ENCODE assay signal across 12 cellular contexts in genomic region chr11:62861564-62862192, GRCh38. TPM values are rescaled to one million over a fixed set of nuclear protein-coding genes. Genes with fewer than 3 reads are reported as not detected.
DNase-seq lines count a peak whose midpoint lies in the region; ATAC-seq and TF ChIP-seq lines count a peak whose summit lies in the region.
"Not testable (repeated sequence)": the region's sequence is repeated elsewhere in the genome, so short reads cannot be mapped to it uniquely, and the experiment has no call there.
"Had no signal": no experiment of that assay in that cellular context is flagged by ENCODE, and none has a peak within 500 bp of the region (broad histone marks: within the 10 kb centered on the region; RNA-seq: fewer than 3 reads in every experiment).

No MANE protein-coding gene starts in this region.

- CTCF ChIA-PET in CD8-positive, alpha-beta memory T cell (lab: Charles Lee) = interaction anchor here (0.7 to 4.4 kb wide), 13 partner anchors 19 to 480 kb away, joined by 3 to 56 read pairs (median 3); partner anchors contain the start of genes C11orf98, CSKMT, HNRNPUL2 and SLC3A2

- H3K27ac Mint-ChIP-seq in CD8-positive, alpha-beta memory T cell = peak overlapping the region in 2 of 8 donors; percentile 36 to 91
- H3K27ac Mint-ChIP-seq in activated T-helper 2 cell treated with anti-CD3 and anti-CD28 coated beads, Interferon-gamma antibody, Interleukin-2, Interleukin-4, amounts not matched to agents 10 μg/mL and 5 μg/mL and 100 μg/mL, durations not matched to agents 14 hours and 24 hours and 36 hours = peak overlapping the region; percentile 65
- H3K27ac Mint-ChIP-seq in glutamatergic neuron (ENCODE audit: unreplicated experiment) (peak overlapping the region; percentile 82), mesothelial cell of epicardium (peak overlapping the region; percentile 71)
- H3K27ac Mint-ChIP-seq in stimulated activated memory B cell treated with anti-CD40 and anti-IgM and Interleukin-4, amounts not matched to agents 10 μg/mL and 1 μg/mL and 100 μg/mL, for 72 hours = peak overlapping the region; percentile 24

- H2AFZ ChIP-seq in OCI-LY1 (ENCODE audit: low read length) = not testable (repeated sequence)

- H3K36me3 ChIP-seq in CD8-positive, alpha-beta memory T cell (ENCODE audit: insufficient read depth, low read length) = not testable (repeated sequence)
- peaks cover 50% of the 10 kb centered on the region for H3K36me3 ChIP-seq in HUES48 (ENCODE audit: control insufficient read depth, insufficient read depth, low read length)
- H3K36me3 ChIP-seq in OCI-LY1 (ENCODE audit: insufficient read depth, low read length) = peaks cover 43% of the 10 kb centered on the region

- H3K36me3 Mint-ChIP-seq in CD8-positive, alpha-beta memory T cell; glutamatergic neuron (ENCODE audit: unreplicated experiment); mesothelial cell of epicardium; stimulated activated memory B cell treated with anti-CD40 and anti-IgM and Interleukin-4, amounts not matched to agents 10 μg/mL and 1 μg/mL and 100 μg/mL, for 72 hours: not testable (repeated sequence)
- peaks cover 22% of the 10 kb centered on the region for H3K36me3 Mint-ChIP-seq in activated T-helper 2 cell treated with anti-CD3 and anti-CD28 coated beads, Interferon-gamma antibody, Interleukin-2, Interleukin-4, amounts not matched to agents 10 μg/mL and 5 μg/mL and 100 μg/mL, durations not matched to agents 14 hours and 24 hours and 36 hours (ENCODE audit: low read depth)

- POLR2A ChIA-PET in CD8-positive, alpha-beta memory T cell (lab: Charles Lee) = interaction anchor here (0.6 to 1.6 kb wide), 4 partner anchors 56 to 192 kb away, joined by 5 to 11 read pairs (median 7); partner anchors contain the start of gene TMEM179B

- not testable (repeated sequence) for DNase-seq in CD8-positive, alpha-beta memory T cell; activated T-helper 2 cell treated with anti-CD3 and anti-CD28 coated beads, Interferon-gamma antibody, Interleukin-2, Interleukin-4, amounts not matched to agents 10 μg/mL and 5 μg/mL and 100 μg/mL, durations not matched to agents 14 hours and 24 hours and 36 hours (ENCODE audit: low spot score); glutamatergic neuron; mesothelial cell of epicardium (ENCODE audit: low spot score in 2 of 2, unreplicated experiment in 2 of 2)

- H3K4me1 ChIP-seq in CD8-positive, alpha-beta memory T cell (ENCODE audit: insufficient read depth, low read length); HUES48 (ENCODE audit: control insufficient read depth, insufficient read depth, low read length): not testable (repeated sequence)
- H3K4me1 ChIP-seq in OCI-LY1 (ENCODE audit: insufficient read depth, low read length, severe bottlenecking) = peaks cover 59% of the 10 kb centered on the region

- intact Hi-C loops in activated T-helper 2 cell treated with anti-CD3 and anti-CD28 coated beads, Interferon-gamma antibody, Interleukin-2, Interleukin-4, amounts not matched to agents 10 μg/mL and 5 μg/mL and 100 μg/mL, durations not matched to agents 14 hours and 24 hours and 36 hours (cut with micrococcal nuclease) = loop anchor here (1.0 kb wide), 1 partner anchor 75 kb away; no protein-coding TSS in a partner anchor

- not testable (repeated sequence) for H3K4me3 Mint-ChIP-seq in CD8-positive, alpha-beta memory T cell; activated T-helper 2 cell treated with anti-CD3 and anti-CD28 coated beads, Interferon-gamma antibody, Interleukin-2, Interleukin-4, amounts not matched to agents 10 μg/mL and 5 μg/mL and 100 μg/mL, durations not matched to agents 14 hours and 24 hours and 36 hours (ENCODE audit: low read depth); mesothelial cell of epicardium; stimulated activated memory B cell treated with anti-CD40 and anti-IgM and Interleukin-4, amounts not matched to agents 10 μg/mL and 1 μg/mL and 100 μg/mL, for 72 hours
- peak overlapping the region; percentile 71 for H3K4me3 Mint-ChIP-seq in glutamatergic neuron (ENCODE audit: unreplicated experiment)

- H3K4me3 ChIP-seq in CD8-positive, alpha-beta memory T cell (ENCODE audit: low read length); HUES48 (ENCODE audit: low read depth, low read length): not testable (repeated sequence)
- H3K4me3 ChIP-seq in OCI-LY1 (ENCODE audit: low read depth, low read length, poor library complexity, severe bottlenecking) = peak overlapping the region; percentile 24

- H3K4me2 ChIP-seq in OCI-LY1 (ENCODE audit: low read length) = peak overlapping the region; percentile 51

- not testable (repeated sequence) for H3K9me3 ChIP-seq in CD8-positive, alpha-beta memory T cell (ENCODE audit: low read length); HUES48 (ENCODE audit: control insufficient read depth, insufficient read depth, low read length); OCI-LY1 (ENCODE audit: low read length)

- peaks cover 3 to 11% (median 11%) of the 10 kb centered on the region in 3 donors for H3K4me1 Mint-ChIP-seq in CD8-positive, alpha-beta memory T cell
- H3K4me1 Mint-ChIP-seq in activated T-helper 2 cell treated with anti-CD3 and anti-CD28 coated beads, Interferon-gamma antibody, Interleukin-2, Interleukin-4, amounts not matched to agents 10 μg/mL and 5 μg/mL and 100 μg/mL, durations not matched to agents 14 hours and 24 hours and 36 hours (ENCODE audit: low read depth) = peaks cover 45% of the 10 kb centered on the region
- peaks cover 33% of the 10 kb centered on the region for H3K4me1 Mint-ChIP-seq in glutamatergic neuron (ENCODE audit: low read depth, unreplicated experiment)
- peaks cover 59% of the 10 kb centered on the region for H3K4me1 Mint-ChIP-seq in mesothelial cell of epicardium
- peaks cover 42% of the 10 kb centered on the region for H3K4me1 Mint-ChIP-seq in stimulated activated memory B cell treated with anti-CD40 and anti-IgM and Interleukin-4, amounts not matched to agents 10 μg/mL and 1 μg/mL and 100 μg/mL, for 72 hours

- H4K20me1 ChIP-seq in OCI-LY1 (ENCODE audit: insufficient read depth, low read length) = not testable (repeated sequence)

- H3K27me3 ChIP-seq in CD8-positive, alpha-beta memory T cell (ENCODE audit: insufficient read depth, low read length, poor library complexity, severe bottlenecking); HUES48 (ENCODE audit: control insufficient read depth, insufficient read depth, low read length); OCI-LY1 (ENCODE audit: insufficient read depth, low read length): not testable (repeated sequence)

- not testable (repeated sequence) for TF ChIP-seq CTCF in OCI-LY1 (IDR thresholded peaks at IDR 0.05; ENCODE audit: low read length); VCaP (conservative IDR thresholded peaks at IDR 0.05); glutamatergic neuron (IDR thresholded peaks at IDR 0.05; ENCODE audit: partially characterized antibody, unreplicated experiment); mesothelial cell of epicardium (IDR thresholded peaks at IDR 0.05; ENCODE audit: unreplicated experiment)

- H3K27ac ChIP-seq in CD8-positive, alpha-beta memory T cell (ENCODE audit: low read depth, low read length) = peak overlapping the region; percentile 38
- H3K27ac ChIP-seq in HUES48 (ENCODE audit: low read depth, low read length) (peak overlapping the region; percentile 73), OCI-LY1 (ENCODE audit: low read depth, low read length, poor library complexity, severe bottlenecking) (peak overlapping the region; percentile 73), VCaP (peak overlapping the region; percentile 96)

- ATAC-seq in stimulated activated memory B cell treated with anti-CD40 and anti-IgM and Interleukin-4, amounts not matched to agents 10 μg/mL and 1 μg/mL and 100 μg/mL, for 72 hours = not testable (repeated sequence)

- peaks cover 63% of the 10 kb centered on the region for H3K79me2 ChIP-seq in OCI-LY1 (ENCODE audit: insufficient read depth, low read length)

- H3F3A ChIP-seq in OCI-LY1 (ENCODE audit: insufficient read depth, low read length) = not testable (repeated sequence)

- H3K9me3 Mint-ChIP-seq in CD8-positive, alpha-beta memory T cell; activated T-helper 2 cell treated with anti-CD3 and anti-CD28 coated beads, Interferon-gamma antibody, Interleukin-2, Interleukin-4, amounts not matched to agents 10 μg/mL and 5 μg/mL and 100 μg/mL, durations not matched to agents 14 hours and 24 hours and 36 hours; glutamatergic neuron (ENCODE audit: unreplicated experiment); mesothelial cell of epicardium; stimulated activated memory B cell treated with anti-CD40 and anti-IgM and Interleukin-4, amounts not matched to agents 10 μg/mL and 1 μg/mL and 100 μg/mL, for 72 hours: not testable (repeated sequence)

- H3K9me2 ChIP-seq in OCI-LY1 (ENCODE audit: low read depth, low read length) = not testable (repeated sequence)

- H3K27me3 Mint-ChIP-seq in CD8-positive, alpha-beta memory T cell; activated T-helper 2 cell treated with anti-CD3 and anti-CD28 coated beads, Interferon-gamma antibody, Interleukin-2, Interleukin-4, amounts not matched to agents 10 μg/mL and 5 μg/mL and 100 μg/mL, durations not matched to agents 14 hours and 24 hours and 36 hours (ENCODE audit: low read depth); glutamatergic neuron (ENCODE audit: unreplicated experiment); mesothelial cell of epicardium (ENCODE audit: low read depth); stimulated activated memory B cell treated with anti-CD40 and anti-IgM and Interleukin-4, amounts not matched to agents 10 μg/mL and 1 μg/mL and 100 μg/mL, for 72 hours: not testable (repeated sequence)

- not testable (repeated sequence) for H3K9ac ChIP-seq in HUES48 (ENCODE audit: low read depth, low read length)
- peak overlapping the region; percentile 23; the same call in 1 of the 2 replicates for H3K9ac ChIP-seq in OCI-LY1 (ENCODE audit: low read length)

RNA-seq across cellular contexts. Expression of gene SLC3A2, which starts 19.0 kb away (rescaled TPM):
- 100 to 1,000 TPM; 426 to 430 TPM for total RNA-seq in CD8-positive, alpha-beta memory T cell
- 180 TPM for polyA plus RNA-seq in CD8-positive, alpha-beta memory T cell
- 245 and 286 TPM in 2 replicates for total RNA-seq in activated T-helper 2 cell treated with anti-CD3 and anti-CD28 coated beads, Interferon-gamma antibody, Interleukin-2, Interleukin-4, amounts not matched to agents 10 μg/mL and 5 μg/mL and 100 μg/mL, durations not matched to agents 14 hours and 24 hours and 36 hours
- total RNA-seq in glutamatergic neuron (ENCODE audit: unreplicated experiment) (221 TPM), mesothelial cell of epicardium (205 to 212 TPM (median 208 TPM) in 3 replicates)

RNA-seq across cellular contexts. Expression of gene WDR74, which starts 22.3 kb away (rescaled TPM):
- total RNA-seq in CD8-positive, alpha-beta memory T cell = 100 to 1,000 TPM; 124 to 131 TPM
- 42.4 TPM for polyA plus RNA-seq in CD8-positive, alpha-beta memory T cell
- 109 and 112 TPM in 2 replicates for total RNA-seq in activated T-helper 2 cell treated with anti-CD3 and anti-CD28 coated beads, Interferon-gamma antibody, Interleukin-2, Interleukin-4, amounts not matched to agents 10 μg/mL and 5 μg/mL and 100 μg/mL, durations not matched to agents 14 hours and 24 hours and 36 hours
- total RNA-seq in glutamatergic neuron (ENCODE audit: unreplicated experiment) (69.0 TPM), mesothelial cell of epicardium (59.3 to 63.7 TPM (median 62.1 TPM) in 3 replicates)

RNA-seq across cellular contexts. Expression of gene TEX54, which starts 29.0 kb away (rescaled TPM):
- under 1 TPM in 1 of 2 experiments, not detected in 1; 0.50 TPM for total RNA-seq in CD8-positive, alpha-beta memory T cell
- 0.66 TPM for polyA plus RNA-seq in CD8-positive, alpha-beta memory T cell
- 1.2 TPM in 1 of 2 replicates, not detected in the other for total RNA-seq in activated T-helper 2 cell treated with anti-CD3 and anti-CD28 coated beads, Interferon-gamma antibody, Interleukin-2, Interleukin-4, amounts not matched to agents 10 μg/mL and 5 μg/mL and 100 μg/mL, durations not matched to agents 14 hours and 24 hours and 36 hours
- 1.0 TPM for total RNA-seq in glutamatergic neuron (ENCODE audit: unreplicated experiment)
- not detected in 3 replicates for total RNA-seq in mesothelial cell of epicardium
- total RNA-seq: CD8-positive, alpha-beta T cell; LHCN-M2; RPMI7951; SJSA1 had no signal

RNA-seq across cellular contexts. Expression of gene STX5, which starts 29.8 kb away (rescaled TPM):
- total RNA-seq in CD8-positive, alpha-beta memory T cell = 10 to 100 TPM; 34.7 to 35.3 TPM
- 37.2 TPM for polyA plus RNA-seq in CD8-positive, alpha-beta memory T cell
- 37.4 and 41.9 TPM in 2 replicates for total RNA-seq in activated T-helper 2 cell treated with anti-CD3 and anti-CD28 coated beads, Interferon-gamma antibody, Interleukin-2, Interleukin-4, amounts not matched to agents 10 μg/mL and 5 μg/mL and 100 μg/mL, durations not matched to agents 14 hours and 24 hours and 36 hours
- total RNA-seq in glutamatergic neuron (ENCODE audit: unreplicated experiment) (40.7 TPM), mesothelial cell of epicardium (55.2 to 57.9 TPM (median 55.8 TPM) in 3 replicates)

RNA-seq across cellular contexts. Expression of gene NXF1, which starts 56.4 kb away (rescaled TPM):
- 100 to 1,000 TPM; 112 to 126 TPM for total RNA-seq in CD8-positive, alpha-beta memory T cell
- polyA plus RNA-seq in CD8-positive, alpha-beta memory T cell = 81.2 TPM
- 134 and 139 TPM in 2 replicates for total RNA-seq in activated T-helper 2 cell treated with anti-CD3 and anti-CD28 coated beads, Interferon-gamma antibody, Interleukin-2, Interleukin-4, amounts not matched to agents 10 μg/mL and 5 μg/mL and 100 μg/mL, durations not matched to agents 14 hours and 24 hours and 36 hours
- total RNA-seq in glutamatergic neuron (ENCODE audit: unreplicated experiment) = 104 TPM
- total RNA-seq in mesothelial cell of epicardium = 108 to 111 TPM (median 110 TPM) in 3 replicates

Comparison
In these comparisons a context has a peak if more than half of its experiments do, and no peak if none do; other contexts are left out.
1. H3K27ac ChIP-seq: peak in every context shown above with its lines; median percentile 96 in VCaP; 73 in HUES48; 73 in OCI-LY1; 38 in CD8-positive, alpha-beta memory T cell.